Comparison of ENCODE assay signal across 11 cellular contexts in genomic region chr9:79812099-79812498, GRCh38.
DNase-seq lines count a peak whose midpoint lies in the region; ATAC-seq and TF ChIP-seq lines count a peak whose summit lies in the region.
"Had no signal": no experiment of that assay in that cellular context is flagged by ENCODE, and none has a peak within 500 bp of the region (broad histone marks: within the 10 kb centered on the region; RNA-seq: fewer than 3 reads in every experiment).

No MANE protein-coding gene starts in this region.

- no TSS peak for BruUV-seq in Calu3 (replicated peaks; lab: Mats Ljungman, UMichigan)

- no peak for TF ChIP-seq CTCF in SU-DHL-6 (IDR thresholded peaks at IDR 0.05; ENCODE audit: insufficient read depth, low read length, poor library complexity, severe bottlenecking)
- no peak for TF ChIP-seq CTCF in psoas muscle (IDR thresholded peaks at IDR 0.05)
- no peak for TF ChIP-seq CTCF in Calu3 (IDR thresholded peaks at IDR 0.05; ENCODE audit: unreplicated experiment)

- H3K27ac ChIP-seq in SU-DHL-6 (ENCODE audit: low read depth, low read length), result no peak overlapping the region
- no peak overlapping the region for H3K27ac ChIP-seq in psoas muscle
- H3K27ac ChIP-seq: breast epithelium, vagina had no signal

- no peaks in the 10 kb centered on the region for H3K9me3 ChIP-seq in SU-DHL-6 (ENCODE audit: insufficient read depth, low read length)
- H3K9me3 ChIP-seq in psoas muscle, result no peaks in the 10 kb centered on the region
- H3K9me3 ChIP-seq: breast epithelium, vagina had no signal

- no peaks in the 10 kb centered on the region for H3K36me3 ChIP-seq in SU-DHL-6 (ENCODE audit: low read length)
- no peaks in the 10 kb centered on the region for H3K36me3 ChIP-seq in psoas muscle (ENCODE audit: insufficient read depth in 1 of 2, low read depth in 1 of 2)
- H3K36me3 ChIP-seq: breast epithelium, vagina had no signal

- intact Hi-C loops in activated CD4-positive, alpha-beta T cell treated with anti-CD3 and anti-CD28 coated beads for 36 hours (cut with DNase I, micrococcal nuclease), result loop anchor here (2.0 to 10.0 kb wide), 6 partner anchors 57 to 240 kb away; partner anchors contain the start of gene TLE4 (in 1 of the 2)
- intact Hi-C loops in psoas muscle (cut with DNase I), result loop anchor here in 1 of 2 donors (10.0 kb wide), 1 partner anchor 237 kb away; the partner anchor contains the start of gene TLE4
- intact Hi-C loops in Calu3 (cut with micrococcal nuclease; ENCODE audit: unreplicated experiment), result no loop called here

- no peak overlapping the region for H3K9ac ChIP-seq in SU-DHL-6 (ENCODE audit: low read length)

- peaks cover 21% of the 10 kb centered on the region for H3K4me1 Mint-ChIP-seq in activated CD4-positive, alpha-beta T cell treated with anti-CD3 and anti-CD28 coated beads for 36 hours
- H3K4me1 Mint-ChIP-seq in Calu3 (ENCODE audit: low read depth, unreplicated experiment), result no peaks in the 10 kb centered on the region

- H3K4me3 ChIP-seq in SU-DHL-6 (ENCODE audit: insufficient read depth, low read length, poor library complexity, severe bottlenecking) (no peak overlapping the region), psoas muscle (peak overlapping the region; percentile 24)
- H3K4me3 ChIP-seq: vagina had no signal

- H4K20me1 ChIP-seq in SU-DHL-6 (ENCODE audit: low read depth, low read length), result no peaks in the 10 kb centered on the region

- no peaks in the 10 kb centered on the region for H3K79me2 ChIP-seq in SU-DHL-6 (ENCODE audit: insufficient read depth, low read length)

- no peak overlapping the region for H2AFZ ChIP-seq in SU-DHL-6 (ENCODE audit: low read depth, low read length, severe bottlenecking)

- H3K36me3 Mint-ChIP-seq in activated CD4-positive, alpha-beta T cell treated with anti-CD3 and anti-CD28 coated beads for 36 hours (ENCODE audit: low read depth), result no peaks in the 10 kb centered on the region
- no peaks in the 10 kb centered on the region for H3K36me3 Mint-ChIP-seq in Calu3 (ENCODE audit: insufficient read depth, unreplicated experiment)

- no peaks in the 10 kb centered on the region for H3K9me2 ChIP-seq in SU-DHL-6 (replicated peaks; ENCODE audit: insufficient read depth, low read length)

- POLR2A ChIA-PET in activated CD4-positive, alpha-beta T cell treated with anti-CD3 and anti-CD28 coated beads for 36 hours (lab: Charles Lee), result no interaction called here

- no peaks in the 10 kb centered on the region for H3F3A ChIP-seq in SU-DHL-6 (ENCODE audit: insufficient read depth)

- peaks cover 10% of the 10 kb centered on the region for H3K4me1 ChIP-seq in psoas muscle
- H3K4me1 ChIP-seq: breast epithelium had no signal

- CTCF ChIA-PET in activated CD4-positive, alpha-beta T cell treated with anti-CD3 and anti-CD28 coated beads for 36 hours (lab: Charles Lee), result interaction anchor here (0.6 kb wide), 1 partner anchor 613 kb away, joined by 3 read pairs; no protein-coding TSS in a partner anchor
- CTCF ChIA-PET in Calu3 (lab: Charles Lee), result no interaction called here

- no peak for ATAC-seq in activated CD4-positive, alpha-beta T cell treated with anti-CD3 and anti-CD28 coated beads for 36 hours
- ATAC-seq in HG02610 (IDR thresholded peaks at IDR 0.05; ENCODE audit: unreplicated experiment), result peak; percentile 27
- no peak for ATAC-seq in psoas muscle

- no peak for DNase-seq in activated CD4-positive, alpha-beta T cell treated with anti-CD3 and anti-CD28 coated beads for 36 hours
- DNase-seq in activated CD4-positive, alpha-beta T cell treated with anti-CD3 and anti-CD28 coated beads, Interleukin-2, amount 50 U/mL, for 1 hour, result no peak
- no peak for DNase-seq in psoas muscle
- DNase-seq in NCI-H2107 treated with DMSO at 0.1 percent for 48 hours (lab: John Stamatoyannopoulos, UW; ENCODE audit: unreplicated experiment), result no peak
- DNase-seq in Calu3, result no peak
- DNase-seq in NCI-H2227 treated with DMSO at 0.1 percent for 48 hours (lab: John Stamatoyannopoulos, UW), result no peak
- DNase-seq: NCI-H1048 had no signal

- peak overlapping the region; percentile 58 for H3K4me3 Mint-ChIP-seq in activated CD4-positive, alpha-beta T cell treated with anti-CD3 and anti-CD28 coated beads for 36 hours
- no peak overlapping the region for H3K4me3 Mint-ChIP-seq in Calu3 (ENCODE audit: low read depth, unreplicated experiment)

- H3K4me2 ChIP-seq in SU-DHL-6 (ENCODE audit: low read depth, low read length, poor library complexity, severe bottlenecking), result peak overlapping the region; percentile 26

- peak overlapping the region; percentile 35 for H3K27ac Mint-ChIP-seq in activated CD4-positive, alpha-beta T cell treated with anti-CD3 and anti-CD28 coated beads for 36 hours
- no peak overlapping the region for H3K27ac Mint-ChIP-seq in Calu3 (ENCODE audit: unreplicated experiment)

- WGBS in psoas muscle, 3 donors, result 61 to 76% (median 73%) methylated on average over 3 of the region's 3 CpGs

- H3K27me3 Mint-ChIP-seq in activated CD4-positive, alpha-beta T cell treated with anti-CD3 and anti-CD28 coated beads for 36 hours, result peaks cover 2% of the 10 kb centered on the region
- no peaks in the 10 kb centered on the region for H3K27me3 Mint-ChIP-seq in Calu3 (ENCODE audit: unreplicated experiment)

- H3K27me3 ChIP-seq in SU-DHL-6 (ENCODE audit: low read length) (no peaks in the 10 kb centered on the region), psoas muscle (ENCODE audit: insufficient read depth in 3 of 3, low read length in 2 of 3) (no peaks in the 10 kb centered on the region)
- H3K27me3 ChIP-seq: breast epithelium, vagina had no signal

- H3K9me3 Mint-ChIP-seq in activated CD4-positive, alpha-beta T cell treated with anti-CD3 and anti-CD28 coated beads for 36 hours (ENCODE audit: low read depth), result no peaks in the 10 kb centered on the region
- H3K9me3 Mint-ChIP-seq in Calu3 (ENCODE audit: low read depth, unreplicated experiment), result peaks cover 7% of the 10 kb centered on the region
